In the genomic region with DNA sequence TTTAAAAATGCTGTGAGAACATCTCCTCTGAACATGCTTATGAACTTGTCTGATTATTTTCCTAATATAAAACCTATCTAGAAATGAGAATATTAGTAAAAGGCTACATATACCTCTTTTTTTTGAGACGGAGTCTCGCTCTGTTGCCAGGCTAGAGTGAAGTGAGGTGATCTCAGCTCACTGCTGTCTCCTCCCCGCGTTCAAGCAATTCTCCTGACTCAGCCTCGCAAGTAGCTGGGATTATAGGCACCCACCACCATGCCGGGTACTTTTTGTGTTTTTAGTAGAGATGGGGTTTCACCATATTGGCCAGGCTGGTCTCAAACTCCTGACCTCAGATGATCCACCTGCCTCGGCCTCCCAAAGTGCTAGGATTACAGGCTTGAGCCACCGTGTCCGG, we compare ENCODE assay signal across 12 cellular contexts. TPM values are rescaled to one million over a fixed set of nuclear protein-coding genes. Genes with fewer than 3 reads are reported as not detected.
"Had no signal": no experiment of that assay in that cellular context is flagged by ENCODE, and none has a peak within 500 bp of the region (broad histone marks: within the 10 kb centered on the region; RNA-seq: fewer than 3 reads in every experiment).

No MANE protein-coding gene starts in this region.

RNA-seq across cellular contexts. Expression of gene RHAG, which starts 28.4 kb away (rescaled TPM):
- total RNA-seq: dermis blood vessel endothelial cell; esophagus mucosa; glomerular endothelial cell; kidney epithelial cell; left lung; lower leg skin; lower lobe of right lung; lung microvascular endothelial cell; mononuclear cell; naive thymus-derived CD4-positive, alpha-beta T cell had no signal
- polyA plus RNA-seq: immature natural killer cell; keratinocyte; naive thymus-derived CD4-positive, alpha-beta T cell had no signal

RNA-seq across cellular contexts. Expression of gene C6orf141, which starts 57.8 kb away (rescaled TPM):
- polyA plus RNA-seq: immature natural killer cell; naive thymus-derived CD4-positive, alpha-beta T cell had no signal
